Comparison of ENCODE assay signal across 1 cellular context in genomic region chr9:138085568-138085967, GRCh38.
TF ChIP-seq lines count a peak whose summit lies in the region.

No MANE protein-coding gene starts in this region.

TF ChIP-seq in HEK293, 187 proteins besides CTCF, POLR2A, EP300 and RAD21 (continued from another document):
- TF ChIP-seq, protein P1, sequence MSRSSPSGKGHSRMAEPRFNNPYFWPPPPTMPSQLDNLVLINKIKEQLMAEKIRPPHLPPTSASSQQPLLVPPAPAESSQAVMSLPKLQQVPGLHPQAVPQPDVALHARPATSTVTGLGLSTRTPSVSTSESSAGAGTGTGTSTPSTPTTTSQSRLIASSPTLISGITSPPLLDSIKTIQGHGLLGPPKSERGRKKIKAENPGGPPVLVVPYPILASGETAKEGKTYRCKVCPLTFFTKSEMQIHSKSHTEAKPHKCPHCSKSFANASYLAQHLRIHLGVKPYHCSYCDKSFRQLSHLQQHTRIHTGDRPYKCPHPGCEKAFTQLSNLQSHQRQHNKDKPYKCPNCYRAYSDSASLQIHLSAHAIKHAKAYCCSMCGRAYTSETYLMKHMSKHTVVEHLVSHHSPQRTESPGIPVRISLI (tag by site-specific recombination; IDR thresholded peaks at IDR 0.05), result no peak
- no peak for TF ChIP-seq ZNF114 (tag by site-specific recombination; IDR thresholded peaks at IDR 0.05)
- TF ChIP-seq ZNF776 (tag by site-specific recombination; IDR thresholded peaks at IDR 0.05; ENCODE audit: borderline replicate concordance), result no peak
- TF ChIP-seq SETDB1 (IDR thresholded peaks at IDR 0.05; ENCODE audit: insufficient read length, low read length), result peak; percentile 95
- no peak for TF ChIP-seq ZNF423 (tag by site-specific recombination; IDR thresholded peaks at IDR 0.05)
- peak; percentile 54 for TF ChIP-seq ZNF529 (tag by site-specific recombination; IDR thresholded peaks at IDR 0.05; ENCODE audit: insufficient replicate concordance)
- TF ChIP-seq, protein P2, sequence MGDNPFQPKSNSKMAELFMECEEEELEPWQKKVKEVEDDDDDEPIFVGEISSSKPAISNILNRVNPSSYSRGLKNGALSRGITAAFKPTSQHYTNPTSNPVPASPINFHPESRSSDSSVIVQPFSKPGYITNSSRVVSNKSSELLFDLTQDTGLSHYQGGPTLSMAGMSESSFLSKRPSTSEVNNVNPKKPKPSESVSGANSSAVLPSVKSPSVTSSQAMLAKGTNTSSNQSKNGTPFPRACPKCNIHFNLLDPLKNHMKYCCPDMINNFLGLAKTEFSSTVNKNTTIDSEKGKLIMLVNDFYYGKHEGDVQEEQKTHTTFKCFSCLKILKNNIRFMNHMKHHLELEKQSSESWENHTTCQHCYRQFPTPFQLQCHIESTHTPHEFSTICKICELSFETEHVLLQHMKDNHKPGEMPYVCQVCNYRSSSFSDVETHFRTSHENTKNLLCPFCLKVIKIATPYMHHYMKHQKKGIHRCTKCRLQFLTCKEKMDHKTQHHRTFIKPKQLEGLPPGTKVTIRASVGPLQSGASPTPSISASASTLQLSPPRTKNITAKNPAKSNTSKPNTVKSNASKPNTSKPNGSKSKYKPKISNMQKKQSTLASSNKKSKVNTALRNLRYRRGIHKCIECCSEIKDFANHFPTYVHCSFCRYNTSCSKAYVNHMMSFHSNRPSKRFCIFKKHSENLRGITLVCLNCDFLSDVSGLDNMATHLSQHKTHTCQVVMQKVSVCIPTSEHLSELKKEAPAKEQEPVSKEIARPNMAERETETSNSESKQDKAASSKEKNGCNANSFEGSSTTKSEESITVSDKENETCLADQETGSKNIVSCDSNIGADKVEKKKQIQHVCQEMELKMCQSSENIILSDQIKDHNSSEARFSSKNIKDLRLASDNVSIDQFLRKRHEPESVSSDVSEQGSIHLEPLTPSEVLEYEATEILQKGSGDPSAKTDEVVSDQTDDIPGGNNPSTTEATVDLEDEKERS (tag by site-specific recombination; IDR thresholded peaks at IDR 0.05), result 0 out of 2 replicates have a peak, but pooled peaks have one; percentile 18
- TF ChIP-seq ZNF433 (tag by site-specific recombination; IDR thresholded peaks at IDR 0.05; ENCODE audit: low read depth), result no peak
- no peak for TF ChIP-seq ZNF660 (tag by site-specific recombination; IDR thresholded peaks at IDR 0.05)
- no peak for TF ChIP-seq ZNF768 (tag by site-specific recombination; IDR thresholded peaks at IDR 0.05)
- TF ChIP-seq OSR2 (tag by site-specific recombination; IDR thresholded peaks at IDR 0.05), result no peak
- no peak for TF ChIP-seq ZNF426 (tag by site-specific recombination; IDR thresholded peaks at IDR 0.05)
- TF ChIP-seq ZBTB48 (tag by site-specific recombination; IDR thresholded peaks at IDR 0.05), result no peak
